Comparison of ENCODE assay signal across 15 cellular contexts in genomic region chr3:152455989-152456388, GRCh38.
DNase-seq lines count a peak whose midpoint lies in the region; ATAC-seq and TF ChIP-seq lines count a peak whose summit lies in the region.
"Had no signal": no experiment of that assay in that cellular context is flagged by ENCODE, and none has a peak within 500 bp of the region (broad histone marks: within the 10 kb centered on the region; RNA-seq: fewer than 3 reads in every experiment).

No MANE protein-coding gene starts in this region.

- no peaks in the 10 kb centered on the region for H3K27me3 ChIP-seq in CD4-positive, CD25-positive, alpha-beta regulatory T cell (ENCODE audit: control insufficient read depth, insufficient read depth, low read length)
- no peaks in the 10 kb centered on the region for H3K27me3 ChIP-seq in CD4-positive, alpha-beta memory T cell (ENCODE audit: insufficient read depth, low read length)

- no peaks in the 10 kb centered on the region for H3K27me3 Mint-ChIP-seq in CD4-positive, CD25-positive, alpha-beta regulatory T cell
- no peaks in the 10 kb centered on the region for H3K27me3 Mint-ChIP-seq in CD4-positive, alpha-beta memory T cell
- no peaks in the 10 kb centered on the region for H3K27me3 Mint-ChIP-seq in activated B cell treated with CpG ODN at 0.5 μM for 24 hours
- no peaks in the 10 kb centered on the region for H3K27me3 Mint-ChIP-seq in memory B cell
- H3K27me3 Mint-ChIP-seq: B cell had no signal

- TF ChIP-seq CTCF in activated B cell treated with CpG ODN at 0.5 μM for 24 hours (IDR thresholded peaks at IDR 0.05), result no peak

- peaks cover 91% of the 10 kb centered on the region for H3K36me3 ChIP-seq in CD4-positive, CD25-positive, alpha-beta regulatory T cell (ENCODE audit: control insufficient read depth, insufficient read depth, low read length)
- peaks cover 54% of the 10 kb centered on the region for H3K36me3 ChIP-seq in CD4-positive, alpha-beta memory T cell (ENCODE audit: insufficient read depth, low read length)

- H3K4me3 ChIP-seq in CD4-positive, CD25-positive, alpha-beta regulatory T cell (ENCODE audit: low read depth, low read length), result no peak overlapping the region
- no peak overlapping the region for H3K4me3 ChIP-seq in CD4-positive, alpha-beta memory T cell (ENCODE audit: low read length in 2 of 2)

- peaks cover 17% of the 10 kb centered on the region for H3K4me1 ChIP-seq in CD4-positive, CD25-positive, alpha-beta regulatory T cell (ENCODE audit: control insufficient read depth, insufficient read depth, low read length, poor library complexity, severe bottlenecking)
- H3K4me1 ChIP-seq in CD4-positive, alpha-beta memory T cell (ENCODE audit: insufficient read depth, low read length), result peaks cover 52% of the 10 kb centered on the region

- no peak overlapping the region for H3K27ac ChIP-seq in CD4-positive, CD25-positive, alpha-beta regulatory T cell (ENCODE audit: insufficient read depth, low read length, poor library complexity, severe bottlenecking)
- H3K27ac ChIP-seq in CD4-positive, alpha-beta memory T cell (ENCODE audit: low read depth, low read length), result no peak overlapping the region

- H3K27ac Mint-ChIP-seq in CD4-positive, CD25-positive, alpha-beta regulatory T cell, result peak overlapping the region; percentile 2 to 80 (median 12)
- H3K27ac Mint-ChIP-seq in CD4-positive, alpha-beta memory T cell, result peak overlapping the region in 6 of 7 donors; percentile 2 to 93 (median 58)
- H3K27ac Mint-ChIP-seq in activated B cell treated with CpG ODN at 0.5 μM for 24 hours, result peak overlapping the region; percentile 26
- H3K27ac Mint-ChIP-seq in memory B cell, result peak overlapping the region; percentile 12

- H3K4me1 Mint-ChIP-seq in CD4-positive, CD25-positive, alpha-beta regulatory T cell, result peaks cover 31 to 59% (median 46%) of the 10 kb centered on the region in 4 donors
- H3K4me1 Mint-ChIP-seq in CD4-positive, alpha-beta memory T cell, result peaks cover 39 to 61% (median 51%) of the 10 kb centered on the region in 4 donors
- peaks cover 13% of the 10 kb centered on the region for H3K4me1 Mint-ChIP-seq in activated B cell treated with CpG ODN at 0.5 μM for 24 hours
- H3K4me1 Mint-ChIP-seq in memory B cell, result peaks cover 12% of the 10 kb centered on the region

- no peaks in the 10 kb centered on the region for H3K9me3 ChIP-seq in CD4-positive, CD25-positive, alpha-beta regulatory T cell (ENCODE audit: control insufficient read depth in 2 of 2, low read length in 2 of 2)
- no peaks in the 10 kb centered on the region for H3K9me3 ChIP-seq in CD4-positive, alpha-beta memory T cell (ENCODE audit: control insufficient read depth in 1 of 2, low read length in 2 of 2)

- POLR2A ChIA-PET in CD4-positive, alpha-beta memory T cell (lab: Charles Lee; ENCODE audit: partially characterized antibody), result no interaction called here
- POLR2A ChIA-PET in activated B cell treated with CpG ODN at 0.5 μM for 24 hours (lab: Charles Lee), result no interaction called here

- no peak for DNase-seq in CD4-positive, CD25-positive, alpha-beta regulatory T cell
- no peak for DNase-seq in CD4-positive, alpha-beta memory T cell
- DNase-seq in activated B cell treated with CpG ODN at 0.5 μM for 24 hours (no peak), memory B cell (ENCODE audit: low spot score in 2 of 2) (no peak), NCI-H1417 (lab: John Stamatoyannopoulos, UW) (no peak), foreskin melanocyte (no peak), activated gamma-delta T cell (lab: John Stamatoyannopoulos, UW) (no peak)
- DNase-seq: DMS 273 treated with DMSO at 0.1 percent for 48 hours, GOT3, KBM-7, NCI-H146, NCI-H226, NCI-H526, RPMI8226 had no signal

- no peak for ATAC-seq in CD4-positive, CD25-positive, alpha-beta regulatory T cell (ENCODE audit: low read depth in 2 of 2)
- ATAC-seq in activated B cell treated with CpG ODN at 0.5 μM for 24 hours (ENCODE audit: low read depth) (no peak), memory B cell (ENCODE audit: low read depth) (no peak)

- H3K36me3 Mint-ChIP-seq in CD4-positive, CD25-positive, alpha-beta regulatory T cell, result peaks cover 51% of the 10 kb centered on the region
- peaks cover 48 to 72% of the 10 kb centered on the region in 2 donors for H3K36me3 Mint-ChIP-seq in CD4-positive, alpha-beta memory T cell
- H3K36me3 Mint-ChIP-seq in activated B cell treated with CpG ODN at 0.5 μM for 24 hours (ENCODE audit: low read depth) (peaks cover 74% of the 10 kb centered on the region), memory B cell (peaks cover 24% of the 10 kb centered on the region)

- H3K9me3 Mint-ChIP-seq in CD4-positive, CD25-positive, alpha-beta regulatory T cell, result no peaks in the 10 kb centered on the region
- H3K9me3 Mint-ChIP-seq in CD4-positive, alpha-beta memory T cell, result no peaks in the 10 kb centered on the region
- H3K9me3 Mint-ChIP-seq in activated B cell treated with CpG ODN at 0.5 μM for 24 hours (no peaks in the 10 kb centered on the region), memory B cell (no peaks in the 10 kb centered on the region)

- CTCF ChIA-PET in CD4-positive, alpha-beta memory T cell (lab: Charles Lee; ENCODE audit: partially characterized antibody), result interaction anchor here (1.8 kb wide), 1 partner anchor 11 kb away, joined by 6 read pairs; no protein-coding TSS in a partner anchor
- CTCF ChIA-PET in activated B cell treated with CpG ODN at 0.5 μM for 24 hours (lab: Charles Lee), result no interaction called here

- intact Hi-C loops in CD4-positive, alpha-beta memory T cell (cut with micrococcal nuclease), result no loop called here
- intact Hi-C loops in activated B cell treated with CpG ODN at 0.5 μM for 24 hours (cut with micrococcal nuclease), result no loop called here

- no peak overlapping the region for H3K4me3 Mint-ChIP-seq in CD4-positive, CD25-positive, alpha-beta regulatory T cell
- H3K4me3 Mint-ChIP-seq in CD4-positive, alpha-beta memory T cell, result peak overlapping the region in 2 of 8 donors; percentile 35 to 43
- H3K4me3 Mint-ChIP-seq in activated B cell treated with CpG ODN at 0.5 μM for 24 hours, result no peak overlapping the region
- H3K4me3 Mint-ChIP-seq in memory B cell, result no peak overlapping the region
- H3K4me3 Mint-ChIP-seq: B cell had no signal
